Comparison of ENCODE assay signal across 21 cellular contexts in the genomic region with DNA sequence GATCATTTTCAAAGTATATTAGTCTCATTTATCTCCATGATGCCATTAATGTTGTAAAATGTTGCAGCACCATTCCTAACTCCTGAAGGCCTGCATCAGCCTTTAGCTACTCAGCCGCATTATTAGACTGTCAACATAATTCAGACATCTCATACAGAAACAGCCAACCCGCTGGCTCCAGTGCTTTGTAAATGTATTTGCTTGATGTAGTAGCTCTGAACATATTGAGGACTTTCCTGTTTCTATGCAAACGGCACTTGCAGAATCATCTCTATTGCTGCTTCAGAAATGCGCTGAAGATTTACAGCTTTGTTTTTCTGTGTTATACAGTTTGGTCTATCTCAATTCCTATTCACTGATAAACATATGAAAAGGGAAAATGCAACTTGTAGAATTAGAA.
DNase-seq lines count a peak whose midpoint lies in the region; ATAC-seq and TF ChIP-seq lines count a peak whose summit lies in the region.
"Had no signal": no experiment of that assay in that cellular context is flagged by ENCODE, and none has a peak within 500 bp of the region (broad histone marks: within the 10 kb centered on the region; RNA-seq: fewer than 3 reads in every experiment).

No MANE protein-coding gene starts in this region.

- TF ChIP-seq EP300 in neural cell (conservative IDR thresholded peaks at IDR 0.05; ENCODE audit: poor library complexity, severe bottlenecking): peak; percentile 68

- H3K9ac ChIP-seq in neural cell (ENCODE audit: low read length): no peak overlapping the region
- H3K9ac ChIP-seq: BLaER1 treated with 17β-estradiol and CSF1 and Interleukin-3, amounts not matched to agents 10 nM and 100 nM; GM23248 had no signal

- TF ChIP-seq CTCF in neural cell (IDR thresholded peaks at IDR 0.05; ENCODE audit: poor library complexity, severe bottlenecking): no peak

- no peaks in the 10 kb centered on the region for H3K27me3 ChIP-seq in neural cell (ENCODE audit: insufficient read depth, low read depth, low read length)
- H3K27me3 ChIP-seq: BLaER1 treated with 17β-estradiol and CSF1 and Interleukin-3, amounts not matched to agents 10 nM and 100 nM; SJCRH30 had no signal

- TF ChIP-seq RAD21 in neural cell (conservative IDR thresholded peaks at IDR 0.05): no peak

- DNase-seq in NCI-H1092 (lab: John Stamatoyannopoulos, UW) (peak; percentile 23), NCI-H1436 (lab: John Stamatoyannopoulos, UW) (peak; percentile 45), NCI-H510A (lab: John Stamatoyannopoulos, UW) (peak; percentile 17), cardiac septum (ENCODE audit: low spot score) (no peak)
- DNase-seq: CD8-positive, alpha-beta T cell; DMS79; GM23248; MM.1S; NCI-H1105; NCI-H1930; OCI-M1; SJCRH30; T-cell had no signal

- ATAC-seq in GM19452 (IDR thresholded peaks at IDR 0.05; ENCODE audit: unreplicated experiment) (no peak), GM21447 (IDR thresholded peaks at IDR 0.05; ENCODE audit: unreplicated experiment) (no peak)
- ATAC-seq: CD8-positive, alpha-beta T cell; HepG2; K562; T-cell had no signal

- no peaks in the 10 kb centered on the region for H4K20me1 ChIP-seq in neural cell (ENCODE audit: insufficient read depth)
- H4K20me1 ChIP-seq: BLaER1 treated with 17β-estradiol and CSF1 and Interleukin-3, amounts not matched to agents 10 nM and 100 nM had no signal

- H3K36me3 ChIP-seq in neural cell (ENCODE audit: insufficient read depth, low read length): no peaks in the 10 kb centered on the region
- H3K36me3 ChIP-seq: BLaER1 treated with 17β-estradiol and CSF1 and Interleukin-3, amounts not matched to agents 10 nM and 100 nM; HAP-1; SJCRH30 had no signal

- H3K4me2 ChIP-seq in neural cell (ENCODE audit: low read length): peak overlapping the region; percentile 40
- H3K4me2 ChIP-seq: BLaER1 treated with 17β-estradiol and CSF1 and Interleukin-3, amounts not matched to agents 10 nM and 100 nM had no signal

- H3K79me2 ChIP-seq in neural cell (replicated peaks; ENCODE audit: insufficient read depth, low read length): no peaks in the 10 kb centered on the region

- H2AFZ ChIP-seq in neural cell (ENCODE audit: low read depth, low read length): no peak overlapping the region
- H2AFZ ChIP-seq: GM23248 had no signal

- no peaks in the 10 kb centered on the region for H3F3A ChIP-seq in neural cell (ENCODE audit: insufficient read depth, low read length, poor library complexity, severe bottlenecking)

- intact Hi-C loops in cardiac septum (cut with DNase I): no loop called here

- H3K4me3 ChIP-seq in neural cell (ENCODE audit: low read length): peak overlapping the region; percentile 34
- H3K4me3 ChIP-seq: BLaER1 treated with 17β-estradiol and CSF1 and Interleukin-3, amounts not matched to agents 10 nM and 100 nM; GM23248; HAP-1; K562; SJCRH30 had no signal

- no peaks in the 10 kb centered on the region for H3K9me3 ChIP-seq in neural cell (ENCODE audit: low read length)
- H3K9me3 ChIP-seq: BLaER1 treated with 17β-estradiol and CSF1 and Interleukin-3, amounts not matched to agents 10 nM and 100 nM; HAP-1; SJCRH30 had no signal

- H3K27ac ChIP-seq in neural cell (ENCODE audit: low read length): peak overlapping the region; percentile 49
- H3K27ac ChIP-seq: BLaER1 treated with 17β-estradiol and CSF1 and Interleukin-3, amounts not matched to agents 10 nM and 100 nM; GM23248; HL-60; SJCRH30 had no signal

- H3K9me2 ChIP-seq in neural cell (ENCODE audit: insufficient read depth, low read length): no peaks in the 10 kb centered on the region

TF ChIP-seq in neural cell, 6 proteins besides CTCF, POLR2A, EP300 and RAD21:
- TF ChIP-seq POLR2AphosphoS5 (IDR thresholded peaks at IDR 0.05) (peak; percentile 60), MXI1 (conservative IDR thresholded peaks at IDR 0.05; ENCODE audit: poor library complexity, severe bottlenecking) (no peak)
